22 cellular contexts compared by ENCODE assay signal in the genomic region with DNA sequence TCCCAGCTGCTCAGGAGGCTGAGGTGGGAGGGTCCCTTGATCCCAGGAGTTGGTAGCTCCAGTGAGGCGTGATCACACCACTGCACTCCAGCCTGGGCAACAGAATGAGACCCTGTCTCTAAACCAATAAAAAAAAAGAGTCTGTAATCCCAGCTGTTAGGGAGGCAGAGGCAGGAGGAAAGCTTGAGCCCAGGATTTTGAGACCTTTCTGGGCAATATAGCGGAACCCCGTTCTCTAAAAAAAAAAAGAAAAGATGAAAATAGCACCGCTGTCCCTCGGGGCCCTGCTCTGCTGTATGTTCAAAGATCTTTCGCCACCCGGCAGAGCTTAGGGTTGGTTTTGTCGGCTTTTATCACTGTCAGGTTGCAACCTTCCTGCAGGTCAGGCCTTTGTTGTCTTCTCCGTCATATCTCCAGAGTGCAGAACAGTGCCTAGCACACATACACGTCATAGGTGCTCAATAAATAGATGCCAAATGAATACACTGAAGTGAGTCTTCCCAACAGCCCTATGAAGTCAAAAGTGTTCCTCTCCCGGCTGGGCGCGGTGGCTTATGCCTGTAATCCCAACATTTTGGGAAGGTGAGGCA. TPM values are rescaled to one million over a fixed set of nuclear protein-coding genes. Genes with fewer than 3 reads are reported as not detected.
"Had no signal": no experiment of that assay in that cellular context is flagged by ENCODE, and none has a peak within 500 bp of the region (broad histone marks: within the 10 kb centered on the region; RNA-seq: fewer than 3 reads in every experiment).

No MANE protein-coding gene starts in this region.

- H3K27ac ChIP-seq: neural progenitor cell had no signal

- ATAC-seq: left lung; stimulated activated naive CD8-positive, alpha-beta T cell treated with anti-CD3 and anti-CD28 coated beads, Interleukin-15, Interleukin-2, amounts not matched to agents 100 U/mL and 50 U/mL, for 24 hours had no signal

- H3K4me3 ChIP-seq: dorsolateral prefrontal cortex, left lung, neural progenitor cell, right atrium auricular region, tibial nerve had no signal

- H3K27ac Mint-ChIP-seq: activated naive CD8-positive, alpha-beta T cell treated with anti-CD3 and anti-CD28 coated beads for 36 hours; activated T-helper 1 cell treated with anti-CD3 and anti-CD28 coated beads, Interleukin-12 subunit alpha, Interleukin-12 subunit beta, Interleukin-2, Interleukin-4 antibody, amounts not matched to agents 30 ng/mL and 10 ng/mL and 1 ng/mL, durations not matched to agents 14 hours and 24 hours and 36 hours; neural progenitor cell; progenitor cell of endocrine pancreas had no signal

- H3K9ac ChIP-seq: neural progenitor cell had no signal

- H3K36me3 Mint-ChIP-seq: activated naive CD8-positive, alpha-beta T cell treated with anti-CD3 and anti-CD28 coated beads for 36 hours; neural progenitor cell had no signal

- H3K4me2 ChIP-seq: neural progenitor cell had no signal

- H3K9me3 Mint-ChIP-seq: activated naive CD8-positive, alpha-beta T cell treated with anti-CD3 and anti-CD28 coated beads for 36 hours; activated T-helper 1 cell treated with anti-CD3 and anti-CD28 coated beads, Interleukin-12 subunit alpha, Interleukin-12 subunit beta, Interleukin-2, Interleukin-4 antibody, amounts not matched to agents 30 ng/mL and 10 ng/mL and 1 ng/mL, durations not matched to agents 14 hours and 24 hours and 36 hours; neural progenitor cell had no signal

- H3K27me3 Mint-ChIP-seq: activated naive CD8-positive, alpha-beta T cell treated with anti-CD3 and anti-CD28 coated beads for 36 hours; progenitor cell of endocrine pancreas had no signal

- H3K4me3 Mint-ChIP-seq: activated naive CD8-positive, alpha-beta T cell treated with anti-CD3 and anti-CD28 coated beads for 36 hours; activated T-helper 1 cell treated with anti-CD3 and anti-CD28 coated beads, Interleukin-12 subunit alpha, Interleukin-12 subunit beta, Interleukin-2, Interleukin-4 antibody, amounts not matched to agents 30 ng/mL and 10 ng/mL and 1 ng/mL, durations not matched to agents 14 hours and 24 hours and 36 hours; neural progenitor cell had no signal

- H3K27me3 ChIP-seq: dorsolateral prefrontal cortex, left lung, neural progenitor cell, right atrium auricular region, tibial nerve had no signal

- DNase-seq: activated CD4-positive, alpha-beta T cell treated with anti-CD3 and anti-CD28 coated beads, Interleukin-2, amount 50 U/mL, for 4 hours; activated gamma-delta T cell treated with Interleukin-2 at 50 U/mL for 16 hours; activated naive CD8-positive, alpha-beta T cell treated with anti-CD3 and anti-CD28 coated beads for 36 hours; activated T-cell treated with anti-CD3 and anti-CD28 coated beads for 4 hours; amniotic stem cell; caudate nucleus; dorsolateral prefrontal cortex; foreskin melanocyte; left lung; mammary epithelial cell; stimulated activated naive CD8-positive, alpha-beta T cell treated with anti-CD3 and anti-CD28 coated beads, Interleukin-15, Interleukin-2, amounts not matched to agents 100 U/mL and 50 U/mL, for 24 hours; substantia nigra; T1000 had no signal

- H3K9me3 ChIP-seq: left lung, right atrium auricular region, tibial nerve had no signal

- H3K36me3 ChIP-seq: left lung, neural progenitor cell, right atrium auricular region, tibial nerve had no signal

RNA-seq across cellular contexts. Expression of gene BCAM, which starts 13.4 kb away (rescaled TPM):
- total RNA-seq: activated naive CD8-positive, alpha-beta T cell treated with anti-CD3 and anti-CD28 coated beads for 36 hours; activated T-helper 1 cell treated with anti-CD3 and anti-CD28 coated beads, Interleukin-12 subunit alpha, Interleukin-12 subunit beta, Interleukin-2, Interleukin-4 antibody, amounts not matched to agents 30 ng/mL and 10 ng/mL and 1 ng/mL, durations not matched to agents 14 hours and 24 hours and 36 hours; T-helper 1 cell treated with Interleukin-12 subunit alpha and Interleukin-12 subunit beta and Interleukin-4 antibody, amounts not matched to agents 30 ng/mL and 1 ng/mL, for 36 hours had no signal

RNA-seq across cellular contexts. Expression of gene CBLC, which starts 17.8 kb away (rescaled TPM):
- total RNA-seq: activated naive CD8-positive, alpha-beta T cell treated with anti-CD3 and anti-CD28 coated beads for 36 hours; activated T-helper 1 cell treated with anti-CD3 and anti-CD28 coated beads, Interleukin-12 subunit alpha, Interleukin-12 subunit beta, Interleukin-2, Interleukin-4 antibody, amounts not matched to agents 30 ng/mL and 10 ng/mL and 1 ng/mL, durations not matched to agents 14 hours and 24 hours and 36 hours; myocyte; osteoblast; right atrium auricular region; skeletal muscle tissue; T-helper 1 cell treated with Interleukin-12 subunit alpha and Interleukin-12 subunit beta and Interleukin-4 antibody, amounts not matched to agents 30 ng/mL and 1 ng/mL, for 36 hours; tibial nerve had no signal
